ENCODE assay signal across 1 cellular context in the genomic region with DNA sequence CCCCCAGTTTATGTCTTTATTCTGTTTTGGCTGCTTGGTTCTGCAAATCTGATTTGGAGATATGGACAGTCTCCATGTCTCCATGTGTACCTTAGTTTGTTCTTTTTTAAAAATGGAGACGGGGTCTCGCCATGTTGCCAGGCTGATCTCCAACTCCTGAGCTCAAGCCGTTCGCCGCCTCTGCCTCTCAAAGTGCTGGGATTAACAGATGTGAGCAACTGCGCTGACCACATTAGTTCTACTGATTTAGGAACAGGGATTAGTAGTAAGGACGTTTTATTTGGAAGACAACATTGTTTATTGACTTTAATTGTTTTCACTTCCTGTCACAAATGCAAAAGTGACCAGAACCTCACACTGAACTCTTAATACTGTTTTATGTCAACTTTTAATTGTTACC.
TF ChIP-seq lines count a peak whose summit lies in the region.

No MANE protein-coding gene starts in this region.

TF ChIP-seq in GM23338, 12 proteins besides CTCF, POLR2A, EP300 and RAD21 (continued from another document):
- TF ChIP-seq, protein P1, sequence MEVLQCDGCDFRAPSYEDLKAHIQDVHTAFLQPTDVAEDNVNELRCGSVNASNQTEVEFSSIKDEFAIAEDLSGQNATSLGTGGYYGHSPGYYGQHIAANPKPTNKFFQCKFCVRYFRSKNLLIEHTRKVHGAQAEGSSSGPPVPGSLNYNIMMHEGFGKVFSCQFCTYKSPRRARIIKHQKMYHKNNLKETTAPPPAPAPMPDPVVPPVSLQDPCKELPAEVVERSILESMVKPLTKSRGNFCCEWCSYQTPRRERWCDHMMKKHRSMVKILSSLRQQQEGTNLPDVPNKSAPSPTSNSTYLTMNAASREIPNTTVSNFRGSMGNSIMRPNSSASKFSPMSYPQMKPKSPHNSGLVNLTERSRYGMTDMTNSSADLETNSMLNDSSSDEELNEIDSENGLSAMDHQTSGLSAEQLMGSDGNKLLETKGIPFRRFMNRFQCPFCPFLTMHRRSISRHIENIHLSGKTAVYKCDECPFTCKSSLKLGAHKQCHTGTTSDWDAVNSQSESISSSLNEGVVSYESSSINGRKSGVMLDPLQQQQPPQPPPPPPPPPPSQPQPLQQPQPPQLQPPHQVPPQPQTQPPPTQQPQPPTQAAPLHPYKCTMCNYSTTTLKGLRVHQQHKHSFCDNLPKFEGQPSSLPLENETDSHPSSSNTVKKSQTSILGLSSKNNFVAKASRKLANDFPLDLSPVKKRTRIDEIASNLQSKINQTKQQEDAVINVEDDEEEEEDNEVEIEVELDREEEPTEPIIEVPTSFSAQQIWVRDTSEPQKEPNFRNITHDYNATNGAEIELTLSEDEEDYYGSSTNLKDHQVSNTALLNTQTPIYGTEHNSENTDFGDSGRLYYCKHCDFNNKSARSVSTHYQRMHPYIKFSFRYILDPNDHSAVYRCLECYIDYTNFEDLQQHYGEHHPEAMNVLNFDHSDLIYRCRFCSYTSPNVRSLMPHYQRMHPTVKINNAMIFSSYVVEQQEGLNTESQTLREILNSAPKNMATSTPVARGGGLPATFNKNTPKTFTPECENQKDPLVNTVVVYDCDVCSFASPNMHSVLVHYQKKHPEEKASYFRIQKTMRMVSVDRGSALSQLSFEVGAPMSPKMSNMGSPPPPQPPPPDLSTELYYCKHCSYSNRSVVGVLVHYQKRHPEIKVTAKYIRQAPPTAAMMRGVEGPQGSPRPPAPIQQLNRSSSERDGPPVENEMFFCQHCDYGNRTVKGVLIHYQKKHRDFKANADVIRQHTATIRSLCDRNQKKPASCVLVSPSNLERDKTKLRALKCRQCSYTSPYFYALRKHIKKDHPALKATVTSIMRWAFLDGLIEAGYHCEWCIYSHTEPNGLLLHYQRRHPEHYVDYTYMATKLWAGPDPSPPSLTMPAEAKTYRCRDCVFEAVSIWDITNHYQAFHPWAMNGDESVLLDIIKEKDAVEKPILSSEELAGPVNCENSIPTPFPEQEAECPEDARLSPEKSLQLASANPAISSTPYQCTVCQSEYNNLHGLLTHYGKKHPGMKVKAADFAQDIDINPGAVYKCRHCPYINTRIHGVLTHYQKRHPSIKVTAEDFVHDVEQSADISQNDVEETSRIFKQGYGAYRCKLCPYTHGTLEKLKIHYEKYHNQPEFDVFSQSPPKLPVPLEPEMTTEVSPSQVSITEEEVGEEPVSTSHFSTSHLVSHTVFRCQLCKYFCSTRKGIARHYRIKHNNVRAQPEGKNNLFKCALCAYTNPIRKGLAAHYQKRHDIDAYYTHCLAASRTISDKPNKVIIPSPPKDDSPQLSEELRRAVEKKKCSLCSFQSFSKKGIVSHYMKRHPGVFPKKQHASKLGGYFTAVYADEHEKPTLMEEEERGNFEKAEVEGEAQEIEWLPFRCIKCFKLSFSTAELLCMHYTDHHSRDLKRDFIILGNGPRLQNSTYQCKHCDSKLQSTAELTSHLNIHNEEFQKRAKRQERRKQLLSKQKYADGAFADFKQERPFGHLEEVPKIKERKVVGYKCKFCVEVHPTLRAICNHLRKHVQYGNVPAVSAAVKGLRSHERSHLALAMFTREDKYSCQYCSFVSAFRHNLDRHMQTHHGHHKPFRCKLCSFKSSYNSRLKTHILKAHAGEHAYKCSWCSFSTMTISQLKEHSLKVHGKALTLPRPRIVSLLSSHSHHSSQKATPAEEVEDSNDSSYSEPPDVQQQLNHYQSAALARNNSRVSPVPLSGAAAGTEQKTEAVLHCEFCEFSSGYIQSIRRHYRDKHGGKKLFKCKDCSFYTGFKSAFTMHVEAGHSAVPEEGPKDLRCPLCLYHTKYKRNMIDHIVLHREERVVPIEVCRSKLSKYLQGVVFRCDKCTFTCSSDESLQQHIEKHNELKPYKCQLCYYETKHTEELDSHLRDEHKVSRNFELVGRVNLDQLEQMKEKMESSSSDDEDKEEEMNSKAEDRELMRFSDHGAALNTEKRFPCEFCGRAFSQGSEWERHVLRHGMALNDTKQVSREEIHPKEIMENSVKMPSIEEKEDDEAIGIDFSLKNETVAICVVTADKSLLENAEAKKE (CRISPR knock-in tag; IDR thresholded peaks at IDR 0.05) = no peak
- TF ChIP-seq, protein P2, sequence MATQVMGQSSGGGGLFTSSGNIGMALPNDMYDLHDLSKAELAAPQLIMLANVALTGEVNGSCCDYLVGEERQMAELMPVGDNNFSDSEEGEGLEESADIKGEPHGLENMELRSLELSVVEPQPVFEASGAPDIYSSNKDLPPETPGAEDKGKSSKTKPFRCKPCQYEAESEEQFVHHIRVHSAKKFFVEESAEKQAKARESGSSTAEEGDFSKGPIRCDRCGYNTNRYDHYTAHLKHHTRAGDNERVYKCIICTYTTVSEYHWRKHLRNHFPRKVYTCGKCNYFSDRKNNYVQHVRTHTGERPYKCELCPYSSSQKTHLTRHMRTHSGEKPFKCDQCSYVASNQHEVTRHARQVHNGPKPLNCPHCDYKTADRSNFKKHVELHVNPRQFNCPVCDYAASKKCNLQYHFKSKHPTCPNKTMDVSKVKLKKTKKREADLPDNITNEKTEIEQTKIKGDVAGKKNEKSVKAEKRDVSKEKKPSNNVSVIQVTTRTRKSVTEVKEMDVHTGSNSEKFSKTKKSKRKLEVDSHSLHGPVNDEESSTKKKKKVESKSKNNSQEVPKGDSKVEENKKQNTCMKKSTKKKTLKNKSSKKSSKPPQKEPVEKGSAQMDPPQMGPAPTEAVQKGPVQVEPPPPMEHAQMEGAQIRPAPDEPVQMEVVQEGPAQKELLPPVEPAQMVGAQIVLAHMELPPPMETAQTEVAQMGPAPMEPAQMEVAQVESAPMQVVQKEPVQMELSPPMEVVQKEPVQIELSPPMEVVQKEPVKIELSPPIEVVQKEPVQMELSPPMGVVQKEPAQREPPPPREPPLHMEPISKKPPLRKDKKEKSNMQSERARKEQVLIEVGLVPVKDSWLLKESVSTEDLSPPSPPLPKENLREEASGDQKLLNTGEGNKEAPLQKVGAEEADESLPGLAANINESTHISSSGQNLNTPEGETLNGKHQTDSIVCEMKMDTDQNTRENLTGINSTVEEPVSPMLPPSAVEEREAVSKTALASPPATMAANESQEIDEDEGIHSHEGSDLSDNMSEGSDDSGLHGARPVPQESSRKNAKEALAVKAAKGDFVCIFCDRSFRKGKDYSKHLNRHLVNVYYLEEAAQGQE (IDR thresholded peaks at IDR 0.05; ENCODE audit: unreplicated experiment) = no peak
- TF ChIP-seq STAT1 (IDR thresholded peaks at IDR 0.05; ENCODE audit: unreplicated experiment) (no peak), JUNB (IDR thresholded peaks at IDR 0.05; ENCODE audit: unreplicated experiment) (no peak), ZNF114 (CRISPR knock-in tag; IDR thresholded peaks at IDR 0.05) (no peak), CREB1 (CRISPR knock-in tag; IDR thresholded peaks at IDR 0.05; ENCODE audit: low read depth) (no peak), ZNF331 (CRISPR knock-in tag; IDR thresholded peaks at IDR 0.05; ENCODE audit: low read depth) (no peak), NANOG (IDR thresholded peaks at IDR 0.05; ENCODE audit: borderline replicate concordance) (no peak), EZH2phosphoT487 (IDR thresholded peaks at IDR 0.05; ENCODE audit: unreplicated experiment) (no peak)
- TF ChIP-seq, protein P3, sequence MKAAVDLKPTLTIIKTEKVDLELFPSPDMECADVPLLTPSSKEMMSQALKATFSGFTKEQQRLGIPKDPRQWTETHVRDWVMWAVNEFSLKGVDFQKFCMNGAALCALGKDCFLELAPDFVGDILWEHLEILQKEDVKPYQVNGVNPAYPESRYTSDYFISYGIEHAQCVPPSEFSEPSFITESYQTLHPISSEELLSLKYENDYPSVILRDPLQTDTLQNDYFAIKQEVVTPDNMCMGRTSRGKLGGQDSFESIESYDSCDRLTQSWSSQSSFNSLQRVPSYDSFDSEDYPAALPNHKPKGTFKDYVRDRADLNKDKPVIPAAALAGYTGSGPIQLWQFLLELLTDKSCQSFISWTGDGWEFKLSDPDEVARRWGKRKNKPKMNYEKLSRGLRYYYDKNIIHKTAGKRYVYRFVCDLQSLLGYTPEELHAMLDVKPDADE (IDR thresholded peaks at IDR 0.05) = no peak
